Comparison of ENCODE assay signal across 24 cellular contexts in the genomic region with DNA sequence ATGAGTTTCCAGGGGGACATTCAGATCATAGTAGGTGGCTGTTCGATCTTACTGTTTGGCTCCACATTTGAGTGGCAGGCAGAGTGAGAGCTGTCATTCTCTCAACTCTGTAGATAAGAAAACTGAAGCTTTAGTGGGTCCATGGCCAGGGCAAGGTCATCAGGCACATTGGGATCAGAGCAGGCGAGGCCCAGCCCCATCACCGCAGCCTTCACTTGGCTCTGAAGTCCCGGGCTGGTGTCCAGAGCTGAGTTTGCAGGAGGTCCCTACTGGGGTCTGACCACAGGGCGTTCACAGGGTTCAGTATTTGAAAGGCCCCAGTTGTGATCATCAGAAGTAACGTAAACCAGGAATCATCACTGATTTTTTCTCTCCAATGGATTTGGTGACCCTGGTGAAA.
"Had no signal": no experiment of that assay in that cellular context is flagged by ENCODE, and none has a peak within 500 bp of the region (broad histone marks: within the 10 kb centered on the region; RNA-seq: fewer than 3 reads in every experiment).

No MANE protein-coding gene starts in this region.

- ATAC-seq: gastroesophageal sphincter; left colon; mucosa of descending colon; naive thymus-derived CD8-positive, alpha-beta T cell; stimulated activated naive B cell treated with anti-CD40 and anti-IgM and Interleukin-4, amounts not matched to agents 10 μg/mL and 1 μg/mL and 100 μg/mL, for 72 hours had no signal

- DNase-seq: cortex of kidney; effector CD8-positive, alpha-beta T cell; glutamatergic neuron; immature natural killer cell; kidney; mammary epithelial cell; mucosa of descending colon; occipital lobe; stimulated activated CD4-positive, alpha-beta T cell treated with anti-CD3 and anti-CD28 coated beads, Interleukin-2, amount 100 ng/mL, for 24 hours; stimulated activated CD4-positive, alpha-beta T cell treated with anti-CD3 and anti-CD28 coated beads, Interleukin-4, amount 100 ng/mL, for 4 hours; stimulated activated naive B cell treated with anti-CD40 and anti-IgM and Interleukin-4, amounts not matched to agents 10 μg/mL and 1 μg/mL and 100 μg/mL, for 72 hours; stomach; substantia nigra; trophoblast cell had no signal

- H3K27me3 ChIP-seq: dorsolateral prefrontal cortex, esophagus muscularis mucosa, gastroesophageal sphincter, sigmoid colon, stomach, vagina had no signal

- H3K27ac ChIP-seq: dorsolateral prefrontal cortex, epithelial cell of prostate, esophagus muscularis mucosa, gastroesophageal sphincter, sigmoid colon, skin epidermis, stomach, thoracic aorta, vagina had no signal

- H3K36me3 ChIP-seq: thoracic aorta, vagina had no signal

- H3K9me3 ChIP-seq: esophagus muscularis mucosa, gastroesophageal sphincter, mucosa of descending colon, sigmoid colon, stomach, thoracic aorta, vagina had no signal

- H3K4me3 ChIP-seq: dorsolateral prefrontal cortex, esophagus muscularis mucosa, gastroesophageal sphincter, mucosa of descending colon, sigmoid colon, skin epidermis, stomach, thoracic aorta, vagina had no signal

- H3K4me1 ChIP-seq: esophagus muscularis mucosa, gastroesophageal sphincter, sigmoid colon, stomach, vagina had no signal
